11 cellular contexts compared by ENCODE assay signal in genomic region chr10:77949167-77949566, GRCh38. TPM values are rescaled to one million over a fixed set of nuclear protein-coding genes. Genes with fewer than 3 reads are reported as not detected.
A peak's percentile ranks its signal among the peaks of the same experiment; 100 is the strongest.
DNase-seq lines count a peak whose midpoint lies in the region; ATAC-seq and TF ChIP-seq lines count a peak whose summit lies in the region.
"Had no signal": no experiment of that assay in that cellular context is flagged by ENCODE, and none has a peak within 500 bp of the region (broad histone marks: within the 10 kb centered on the region; RNA-seq: fewer than 3 reads in every experiment).

No MANE protein-coding gene starts in this region.

- peaks cover 21% of the 10 kb centered on the region for H3K9me3 ChIP-seq in HUES64 (ENCODE audit: insufficient read depth, low read depth, low read length)
- peaks cover 8 to 15% of the 10 kb centered on the region in 2 donors for H3K9me3 ChIP-seq in breast epithelium

- H3K4me3 ChIP-seq in AG10803 (ENCODE audit: low read length) = no peak overlapping the region
- no peak overlapping the region for H3K4me3 ChIP-seq in HUES64 (ENCODE audit: low read length)
- H3K4me3 ChIP-seq in breast epithelium = no peak overlapping the region

- H3K27me3 ChIP-seq in HUES64 (ENCODE audit: insufficient read depth, low read length) = no peaks in the 10 kb centered on the region
- H3K27me3 ChIP-seq in breast epithelium = no peaks in the 10 kb centered on the region

- no peak for ATAC-seq in Right ventricle myocardium inferior
- no peak for ATAC-seq in GM21786 (IDR thresholded peaks at IDR 0.05; ENCODE audit: unreplicated experiment)

- H3K36me3 ChIP-seq in HUES64 (ENCODE audit: insufficient read depth, low read length) = no peaks in the 10 kb centered on the region
- H3K36me3 ChIP-seq in breast epithelium = no peaks in the 10 kb centered on the region

- TF ChIP-seq CTCF in AG10803 (conservative IDR thresholded peaks at IDR 0.05; ENCODE audit: low read length) (no peak), breast epithelium (IDR thresholded peaks at IDR 0.05) (no peak)

- DNase-seq in AG10803 (ENCODE audit: low read depth) (peak; percentile 57), breast epithelium (ENCODE audit: low spot score in 2 of 2) (peak; percentile 62 to 90), kidney glomerular epithelial cell (lab: John Stamatoyannopoulos, UW) (peak; percentile 93), posterior cingulate gyrus (no peak), T-helper 9 cell (no peak), Right ventricle myocardium inferior (ENCODE audit: missing footprints) (no peak)
- DNase-seq: activated CD4-positive, alpha-beta memory T cell treated with anti-CD3 and anti-CD28 coated beads for 36 hours; CD4-positive, alpha-beta T cell; NCI-H524 treated with DMSO at 0.1 percent for 48 hours had no signal

- intact Hi-C loops in breast epithelium (cut with DNase I; ENCODE audit: low total_unique reads) (no loop called here), posterior cingulate gyrus (cut with DNase I) (no loop called here), Right ventricle myocardium inferior (cut with DNase I) (no loop called here)

- H3K4me1 ChIP-seq in HUES64 (ENCODE audit: insufficient read depth, low read length) (peaks cover 17% of the 10 kb centered on the region), breast epithelium (no peaks in the 10 kb centered on the region)

- H3K27ac ChIP-seq in HUES64 (ENCODE audit: low read depth, low read length) (peak overlapping the region; percentile 77), breast epithelium (peak overlapping the region; percentile 64 to 82)

- TF ChIP-seq POLR2A in breast epithelium (IDR thresholded peaks at IDR 0.05) = no peak

- 4% methylated on average over 7 of the region's 7 CpGs for WGBS in HUES64

- peak overlapping the region; percentile 62 for H3K9ac ChIP-seq in HUES64 (ENCODE audit: low read depth, low read length)

RNA-seq across cellular contexts. Expression of gene DLG5, which starts 22.6 kb away (rescaled TPM):
- 39.8 TPM for polyA plus RNA-seq in HUES64 (2013, experiment 1 of 2)
- polyA plus RNA-seq in HUES64 (2013, experiment 2 of 2) = 45.5 TPM
- 100 to 1,000 TPM in 2 of 3 donors, 10 to 100 TPM in 1; 43.0 to 192 (median 138) TPM for total RNA-seq in breast epithelium
- total RNA-seq in Right ventricle myocardium inferior = 8.9 TPM

Comparison
In these comparisons a context has a peak if more than half of its experiments do, and no peak if none do; other contexts are left out.
1. DNase-seq: peak in AG10803 (single experiment), breast epithelium (2 of 2) and kidney glomerular epithelial cell (single experiment); none in posterior cingulate gyrus (0 of 10), T-helper 9 cell (single experiment) and Right ventricle myocardium inferior (single experiment).